ENCODE assay signal across 8 cellular contexts in genomic region chr17:78986048-78986648, GRCh38. TPM values are rescaled to one million over a fixed set of nuclear protein-coding genes. Genes with fewer than 3 reads are reported as not detected.
DNase-seq lines count a peak whose midpoint lies in the region; ATAC-seq, FAIRE-seq and TF ChIP-seq lines count a peak whose summit lies in the region.

No MANE protein-coding gene starts in this region.

- H3K9me1 ChIP-seq in keratinocyte (ENCODE audit: control insufficient read depth, extremely low read depth, insufficient read depth, low read length), result no peaks in the 10 kb centered on the region

- H3K4me1 ChIP-seq in Caco-2 (peaks cover 13% of the 10 kb centered on the region), Loucy (ENCODE audit: insufficient read depth, low read length, poor library complexity, severe bottlenecking) (peaks cover 11% of the 10 kb centered on the region), keratinocyte (ENCODE audit: control insufficient read depth, extremely low read depth, insufficient read depth, low read length) (peaks cover 29% of the 10 kb centered on the region), stomach (peaks cover 20 to 34% (median 30%) of the 10 kb centered on the region in 4 donors)

- no peaks in the 10 kb centered on the region for H3K9me2 ChIP-seq in Loucy (replicated peaks; ENCODE audit: low read depth, low read length)

- H3K36me3 ChIP-seq in Caco-2 (ENCODE audit: control insufficient read depth, insufficient read depth, low read length), result no peaks in the 10 kb centered on the region
- H3K36me3 ChIP-seq in Loucy (ENCODE audit: insufficient read depth, low read length), result peaks cover 11% of the 10 kb centered on the region; the same call in 1 of the 2 replicates
- H3K36me3 ChIP-seq in keratinocyte (ENCODE audit: control insufficient read depth in 2 of 2, extremely low read depth in 1 of 2, insufficient read depth in 2 of 2, low read length in 2 of 2), result peaks cover 6 to 9% of the 10 kb centered on the region in 2 experiments
- H3K36me3 ChIP-seq in stomach, result peaks cover 13 to 18% (median 16%) of the 10 kb centered on the region in 4 donors

- CTCF ChIA-PET in Caco-2 (lab: Charles Lee), result interaction anchor here (1.2 kb wide), 1 partner anchor 15 kb away, joined by 10 read pairs; no protein-coding TSS in a partner anchor

- H3K27me3 ChIP-seq in Caco-2 (replicated peaks; ENCODE audit: control insufficient read depth, insufficient read depth, low read length) (no peaks in the 10 kb centered on the region), Loucy (ENCODE audit: insufficient read depth, low read length, poor library complexity, severe bottlenecking) (no peaks in the 10 kb centered on the region), keratinocyte (ENCODE audit: control insufficient read depth, extremely low read depth, insufficient read depth, low read length) (no peaks in the 10 kb centered on the region), stomach (no peaks in the 10 kb centered on the region)

- no peaks in the 10 kb centered on the region for H3K9me3 ChIP-seq in Caco-2
- no peaks in the 10 kb centered on the region for H3K9me3 ChIP-seq in Loucy (ENCODE audit: insufficient read depth, low read depth, low read length)
- no peaks in the 10 kb centered on the region for H3K9me3 ChIP-seq in keratinocyte (ENCODE audit: control insufficient read depth, low read depth, low read length)
- H3K9me3 ChIP-seq in stomach, result no peaks in the 10 kb centered on the region

- POLR2A ChIA-PET in Caco-2 (lab: Charles Lee), result interaction anchor here (1.5 kb wide), 1 partner anchor 41 kb away, joined by 5 read pairs; no protein-coding TSS in a partner anchor

- no peak for TF ChIP-seq EP300 in stomach (IDR thresholded peaks at IDR 0.05)

- no TSS peak for BruUV-seq in Caco-2 (replicated peaks; lab: Mats Ljungman, UMichigan)

- no peaks in the 10 kb centered on the region for H3F3A ChIP-seq in Loucy (ENCODE audit: low read depth)

- peak overlapping the region; percentile 67 for H3K27ac Mint-ChIP-seq in Caco-2 (ENCODE audit: unreplicated experiment)
- no peak overlapping the region for H3K27ac Mint-ChIP-seq in activated naive CD8-positive, alpha-beta T cell

- FAIRE-seq in keratinocyte (lab: Jason Lieb, UNC), result peak; percentile 44
- no peak for FAIRE-seq in RCC 7860 (lab: Jason Lieb, UNC)

- H3K4me2 ChIP-seq in Loucy (ENCODE audit: low read depth, low read length, poor library complexity, severe bottlenecking) (no peak overlapping the region), keratinocyte (ENCODE audit: control insufficient read depth, extremely low read depth, insufficient read depth, low read depth, low read length) (peak overlapping the region; percentile 64)

- H3K79me2 ChIP-seq in Loucy (ENCODE audit: insufficient read depth, low read length), result no peaks in the 10 kb centered on the region
- no peaks in the 10 kb centered on the region for H3K79me2 ChIP-seq in keratinocyte (ENCODE audit: control insufficient read depth, insufficient read depth, low read length)

- TF ChIP-seq CTCF in Caco-2 (IDR thresholded peaks at IDR 0.05; ENCODE audit: insufficient read depth in 1 of 2, low read depth in 1 of 2, low read length in 1 of 2, severe bottlenecking in 1 of 2, unreplicated experiment in 1 of 2) (peak; percentile 26 to 32), Loucy (conservative IDR thresholded peaks at IDR 0.05; ENCODE audit: low read length) (peak; percentile 37; the same call in 1 of the 2 replicates), keratinocyte (optimal IDR thresholded peaks at IDR 0.05 in 1 of 3, IDR thresholded peaks at IDR 0.05 in 1 of 3, conservative IDR thresholded peaks at IDR 0.05 in 1 of 3; ENCODE audit: extremely low read depth in 1 of 3, insufficient read depth in 2 of 3, low read length in 3 of 3) (peak in 2 of 3 experiments; percentile 42 to 68), stomach (IDR thresholded peaks at IDR 0.05) (peak in 2 of 7 experiments; percentile 21 to 27)

- DNase-seq in Caco-2 (peak in 1 of 2 experiments; percentile 46), keratinocyte (ENCODE audit: low read depth, low spot score) (no peak), stomach (peak; percentile 68), RCC 7860 (ENCODE audit: low spot score) (no peak), COLO829 (ENCODE audit: low spot score) (no peak)

- H4K20me1 ChIP-seq in Loucy (ENCODE audit: insufficient read depth, low read length, poor library complexity, severe bottlenecking) (no peaks in the 10 kb centered on the region), keratinocyte (ENCODE audit: control insufficient read depth, extremely low read depth, insufficient read depth, low read length) (no peaks in the 10 kb centered on the region)

- H3K27ac ChIP-seq in keratinocyte (ENCODE audit: control insufficient read depth, insufficient read depth, low read length) (peak overlapping the region; percentile 54), stomach (peak overlapping the region; percentile 64 to 91 (median 85))

- H3K27me3 Mint-ChIP-seq in Caco-2 (ENCODE audit: insufficient read depth, unreplicated experiment), result no peaks in the 10 kb centered on the region
- H3K27me3 Mint-ChIP-seq in activated naive CD8-positive, alpha-beta T cell, result no peaks in the 10 kb centered on the region

- intact Hi-C loops in Caco-2 (cut with micrococcal nuclease; ENCODE audit: unreplicated experiment) (loop anchor here (1.0 kb wide), 1 partner anchor 56 kb away; no protein-coding TSS in a partner anchor), stomach (cut with DNase I; ENCODE audit: low total_unique reads) (no loop called here)

- dilution Hi-C loops in keratinocyte (cut with MboI; ENCODE audit: extremely low pct_ligation_motif_present, low sequenced_read_pairs), result no loop called here

- H3K9ac ChIP-seq in Loucy (ENCODE audit: low read depth, low read length, poor library complexity, severe bottlenecking) (no peak overlapping the region), keratinocyte (ENCODE audit: control insufficient read depth, extremely low read depth, insufficient read depth, low read length) (peak overlapping the region; percentile 43)

- H3K9me3 Mint-ChIP-seq in Caco-2 (ENCODE audit: unreplicated experiment), result no peaks in the 10 kb centered on the region
- H3K9me3 Mint-ChIP-seq in activated naive CD8-positive, alpha-beta T cell (ENCODE audit: low read depth), result no peaks in the 10 kb centered on the region

- peak overlapping the region; percentile 8; the same call in 1 of the 2 replicates for H3K4me3 ChIP-seq in Caco-2 (ENCODE audit: low read depth, low read length)
- no peak overlapping the region for H3K4me3 ChIP-seq in Loucy (ENCODE audit: low read length, poor library complexity, severe bottlenecking)
- no peak overlapping the region for H3K4me3 ChIP-seq in keratinocyte (ENCODE audit: control insufficient read depth in 2 of 3, extremely low read depth in 1 of 3, insufficient read depth in 2 of 3, low read depth in 1 of 3, low read length in 3 of 3)
- H3K4me3 ChIP-seq in stomach, result peak overlapping the region; percentile 26 to 37 (median 31)

- peak overlapping the region; percentile 65 for H3K4me3 Mint-ChIP-seq in Caco-2 (ENCODE audit: unreplicated experiment)
- H3K4me3 Mint-ChIP-seq in activated naive CD8-positive, alpha-beta T cell, result peak overlapping the region; percentile 65

- H3K36me3 Mint-ChIP-seq in Caco-2 (ENCODE audit: insufficient read depth, unreplicated experiment), result peaks cover 15% of the 10 kb centered on the region
- H3K36me3 Mint-ChIP-seq in activated naive CD8-positive, alpha-beta T cell, result no peaks in the 10 kb centered on the region

- no peak for TF ChIP-seq POLR2A in stomach (IDR thresholded peaks at IDR 0.05)

- H3K4me1 Mint-ChIP-seq in Caco-2 (ENCODE audit: low read depth, unreplicated experiment), result no peaks in the 10 kb centered on the region
- peaks cover 15% of the 10 kb centered on the region for H3K4me1 Mint-ChIP-seq in activated naive CD8-positive, alpha-beta T cell (ENCODE audit: low read depth)

- H2AFZ ChIP-seq in Loucy (ENCODE audit: low read length) (no peak overlapping the region), keratinocyte (ENCODE audit: control insufficient read depth, low read length) (no peak overlapping the region)

- no peak for ATAC-seq in HG02623 (IDR thresholded peaks at IDR 0.05; ENCODE audit: unreplicated experiment)

- 11 to 27% (median 16%) methylated on average over 6 of the region's 6 CpGs for WGBS in stomach, 5 donors

RNA-seq across cellular contexts. Expression of gene LGALS3BP, which starts 6.4 kb away (rescaled TPM):
- total RNA-seq in Caco-2 (2022) (65.4 and 68.1 TPM in 2 replicates), stomach (100 to 1,000 TPM in 4 of 5 donors, 10 to 100 TPM in 1; 94.5 to 625 (median 434) TPM)
- polyA plus RNA-seq in keratinocyte (53.0 to 137 TPM (median 97.1 TPM) in 3 replicates), stomach (100 to 1,000 TPM in 2 of 3 donors, 10 to 100 TPM in 1; 63.4 to 212 (median 172) TPM)
- 16.5 TPM for polyA plus RNA-seq in keratinocyte (2011; ENCODE audit: low read depth)
- 63.1 and 93.6 TPM in 2 replicates for polyA plus RNA-seq in keratinocyte (2011; cell fraction: cytosol; rRNA removed)
- polyA plus RNA-seq in keratinocyte (2011; cell fraction: nucleus; rRNA removed), result 277 and 483 TPM in 2 replicates
- polyA plus RNA-seq in keratinocyte (2012; ENCODE audit: low replicate concordance), result 33.5 and 219 TPM in 2 replicates
- 91.3 to 288 TPM (median 137 TPM) in 3 replicates for polyA minus RNA-seq in keratinocyte
- polyA minus RNA-seq in keratinocyte (2011; cell fraction: cytosol; rRNA and poly(A)+ RNA removed), result 237 TPM
- polyA minus RNA-seq in keratinocyte (2011; cell fraction: nucleus; rRNA and poly(A)+ RNA removed), result 457 and 590 TPM in 2 replicates

RNA-seq across cellular contexts. Expression of gene CANT1, which starts 23.4 kb away (rescaled TPM):
- 68.9 and 86.4 TPM in 2 replicates for total RNA-seq in Caco-2 (2022)
- polyA plus RNA-seq in keratinocyte, result 53.2 to 78.1 TPM (median 54.6 TPM) in 3 replicates
- polyA plus RNA-seq in keratinocyte (2011; ENCODE audit: low read depth), result 14.4 TPM
- polyA plus RNA-seq in keratinocyte (2011; cell fraction: cytosol; rRNA removed), result 46.5 and 62.9 TPM in 2 replicates
- 101 and 111 TPM in 2 replicates for polyA plus RNA-seq in keratinocyte (2011; cell fraction: nucleus; rRNA removed)
- polyA plus RNA-seq in keratinocyte (2012; ENCODE audit: low replicate concordance), result 37.7 and 65.6 TPM in 2 replicates
- polyA minus RNA-seq in keratinocyte, result 62.2 to 79.7 TPM (median 66.9 TPM) in 3 replicates
- 106 TPM for polyA minus RNA-seq in keratinocyte (2011; cell fraction: cytosol; rRNA and poly(A)+ RNA removed)
- polyA minus RNA-seq in keratinocyte (2011; cell fraction: nucleus; rRNA and poly(A)+ RNA removed), result 120 and 137 TPM in 2 replicates
- total RNA-seq in stomach, result 100 to 1,000 TPM in 1 of 5 donors, 10 to 100 TPM in 4; 31.2 to 151 (median 70.1) TPM
- 10 to 100 TPM; 16.6 to 20.9 (median 18.1) TPM for polyA plus RNA-seq in stomach

RNA-seq across cellular contexts. Expression of gene C1QTNF1, which starts 37.8 kb away (rescaled TPM):
- 16.1 and 19.9 TPM in 2 replicates for total RNA-seq in Caco-2 (2022)
- 6.6 to 17.2 TPM (median 14.3 TPM) in 3 replicates for polyA plus RNA-seq in keratinocyte
- 0.25 TPM for polyA plus RNA-seq in keratinocyte (2011; ENCODE audit: low read depth)
- 9.6 and 17.3 TPM in 2 replicates for polyA plus RNA-seq in keratinocyte (2011; cell fraction: cytosol; rRNA removed)
- polyA plus RNA-seq in keratinocyte (2011; cell fraction: nucleus; rRNA removed), result 22.3 and 34.7 TPM in 2 replicates
- polyA plus RNA-seq in keratinocyte (2012; ENCODE audit: low replicate concordance), result 1.2 and 18.7 TPM in 2 replicates
- 7.8 to 26.3 TPM (median 17.1 TPM) in 3 replicates for polyA minus RNA-seq in keratinocyte
- 31.3 TPM for polyA minus RNA-seq in keratinocyte (2011; cell fraction: cytosol; rRNA and poly(A)+ RNA removed)
- 28.9 and 39.9 TPM in 2 replicates for polyA minus RNA-seq in keratinocyte (2011; cell fraction: nucleus; rRNA and poly(A)+ RNA removed)
- 10 to 100 TPM in 3 of 5 donors, 1 to 10 TPM in 2; 6.4 to 20.3 (median 10.1) TPM for total RNA-seq in stomach
- polyA plus RNA-seq in stomach, result 10 to 100 TPM in 2 of 3 donors, 1 to 10 TPM in 1; 2.9 to 18.2 (median 15.3) TPM

Comparison
In these comparisons a context has a peak if more than half of its experiments do, and no peak if none do; other contexts are left out.
1. H3K4me3 ChIP-seq: peak in Caco-2 (single experiment) and stomach (4 of 4); none in Loucy (single experiment) and keratinocyte (0 of 3).